ENCODE assay signal across 9 cellular contexts in genomic region chr1:151944110-151944858, GRCh38. TPM values are rescaled to one million over a fixed set of nuclear protein-coding genes. Genes with fewer than 3 reads are reported as not detected.
DNase-seq lines count a peak whose midpoint lies in the region; ATAC-seq and TF ChIP-seq lines count a peak whose summit lies in the region.
"Had no signal": no experiment of that assay in that cellular context is flagged by ENCODE, and none has a peak within 500 bp of the region (broad histone marks: within the 10 kb centered on the region; RNA-seq: fewer than 3 reads in every experiment).

No MANE protein-coding gene starts in this region.

- dilution Hi-C loops in IMR-90 (cut with HindIII; ENCODE audit: low sequenced_read_pairs, unreplicated experiment) = no loop called here

- peak overlapping the region; percentile 5 for H2AK5ac ChIP-seq in IMR-90 (ENCODE audit: low read depth, low read length)

- no peak for TF ChIP-seq RAD21 in IMR-90 (IDR thresholded peaks at IDR 0.05; ENCODE audit: low read length)

- H2BK20ac ChIP-seq in IMR-90 (ENCODE audit: low read depth, low read length) = no peak overlapping the region

- H3K14ac ChIP-seq in IMR-90 (replicated peaks; ENCODE audit: low read depth, low read length) = no peak overlapping the region

- H3K9me3 ChIP-seq in IMR-90 (ENCODE audit: control insufficient read depth, insufficient read depth, low read length) (no peaks in the 10 kb centered on the region), muscle layer of colon (ENCODE audit: low read length) (no peaks in the 10 kb centered on the region)

- H2BK5ac ChIP-seq in IMR-90 (ENCODE audit: low read depth, low read length, poor library complexity, severe bottlenecking) = no peak overlapping the region

- POLR2A ChIA-PET in IMR-90 (lab: Charles Lee; ENCODE audit: unreplicated experiment) = interaction anchor here (0.5 kb wide), 1 partner anchor 9 kb away, joined by 3 read pairs; no protein-coding TSS in a partner anchor

- in situ Hi-C loops in IMR-90 (cut with MboI; ENCODE audit: low sequenced_read_pairs) = no loop called here

- BruUV-seq in IMR-90 (replicated peaks; lab: Mats Ljungman, UMichigan) = no TSS peak

- TF ChIP-seq CTCF in 22Rv1 (IDR thresholded peaks at IDR 0.05) (no peak), IMR-90 (conservative IDR thresholded peaks at IDR 0.05; ENCODE audit: low read depth, low read length) (no peak)

- no peaks in the 10 kb centered on the region for H3K27me3 Mint-ChIP-seq in central memory CD8-positive, alpha-beta T cell
- no peaks in the 10 kb centered on the region for H3K27me3 Mint-ChIP-seq in activated T-helper 2 cell treated with anti-CD3 and anti-CD28 coated beads, Interferon-gamma antibody, Interleukin-2, Interleukin-4, amounts not matched to agents 10 μg/mL and 5 μg/mL and 100 μg/mL, durations not matched to agents 14 hours and 24 hours and 36 hours (ENCODE audit: low read depth)

- 52% methylated on average over 2 of the region's 7 CpGs; no CpG with 5 or more reads in 1 of the 2 experiments for WGBS in IMR-90 (ENCODE audit: extremely low coverage in 2 of 2, insufficient read length in 1 of 2), 2 experiments

- H3K36me3 Mint-ChIP-seq in central memory CD8-positive, alpha-beta T cell (ENCODE audit: insufficient read depth) = peaks cover 17% of the 10 kb centered on the region
- no peaks in the 10 kb centered on the region for H3K36me3 Mint-ChIP-seq in activated T-helper 2 cell treated with anti-CD3 and anti-CD28 coated beads, Interferon-gamma antibody, Interleukin-2, Interleukin-4, amounts not matched to agents 10 μg/mL and 5 μg/mL and 100 μg/mL, durations not matched to agents 14 hours and 24 hours and 36 hours (ENCODE audit: low read depth)

- H2BK15ac ChIP-seq in IMR-90 (ENCODE audit: low read depth, low read length) = no peak overlapping the region; the same call in 2 of the 3 replicates

- H4K8ac ChIP-seq in IMR-90 (ENCODE audit: low read depth in 2 of 2, low read length in 2 of 2) = no peak overlapping the region

- H3K9me1 ChIP-seq in IMR-90 (ENCODE audit: insufficient read depth, low read length) = peaks cover 13% of the 10 kb centered on the region

- H2BK120ac ChIP-seq in IMR-90 (ENCODE audit: low read depth, low read length) = peak overlapping the region; percentile 10; the same call in 1 of the 2 replicates

- H2AK9ac ChIP-seq in IMR-90 (replicated peaks; ENCODE audit: low read depth, low read length, poor library complexity) = peak overlapping the region; percentile 8

- DNase-seq in IMR-90 (no peak), NCI-H510A (lab: John Stamatoyannopoulos, UW) (no peak), NCI-H187 treated with DMSO at 0.1 percent for 48 hours (lab: John Stamatoyannopoulos, UW) (no peak)
- DNase-seq in central memory CD8-positive, alpha-beta T cell (ENCODE audit: low spot score in 2 of 2) = no peak
- DNase-seq in activated T-helper 2 cell treated with anti-CD3 and anti-CD28 coated beads, Interferon-gamma antibody, Interleukin-2, Interleukin-4, amounts not matched to agents 10 μg/mL and 5 μg/mL and 100 μg/mL, durations not matched to agents 14 hours and 24 hours and 36 hours (ENCODE audit: low spot score) = no peak
- DNase-seq: posterior cingulate gyrus had no signal

- TF ChIP-seq POLR2A in IMR-90 (IDR thresholded peaks at IDR 0.05; ENCODE audit: low read depth, low read length) = no peak

- no peak overlapping the region for H2AFZ ChIP-seq in IMR-90 (replicated peaks; ENCODE audit: low read length, poor library complexity)

- no peaks in the 10 kb centered on the region for H3K79me1 ChIP-seq in IMR-90 (ENCODE audit: low read depth in 1 of 2, low read length in 2 of 2)

- H3K27ac ChIP-seq in 22Rv1 (peak overlapping the region; percentile 86), IMR-90 (ENCODE audit: insufficient read depth, low read length) (no peak overlapping the region), muscle layer of colon (ENCODE audit: low read depth, low read length) (peak overlapping the region; percentile 15)

- H3K4me1 ChIP-seq in IMR-90 (ENCODE audit: control insufficient read depth, insufficient read depth, low read length) = peaks cover 6% of the 10 kb centered on the region
- peaks cover 50% of the 10 kb centered on the region for H3K4me1 ChIP-seq in muscle layer of colon (ENCODE audit: insufficient read depth, low read length)

- no peak overlapping the region for H4K5ac ChIP-seq in IMR-90 (ENCODE audit: low read depth, low read length)

- H3K56ac ChIP-seq in IMR-90 (ENCODE audit: extremely low read depth, insufficient read depth, low read length) = no peak overlapping the region

- H3K27ac Mint-ChIP-seq in central memory CD8-positive, alpha-beta T cell (ENCODE audit: low read depth) = peak overlapping the region; percentile 97
- no peak overlapping the region for H3K27ac Mint-ChIP-seq in activated T-helper 2 cell treated with anti-CD3 and anti-CD28 coated beads, Interferon-gamma antibody, Interleukin-2, Interleukin-4, amounts not matched to agents 10 μg/mL and 5 μg/mL and 100 μg/mL, durations not matched to agents 14 hours and 24 hours and 36 hours

- intact Hi-C loops in IMR-90 (cut with micrococcal nuclease) = no loop called here
- intact Hi-C loops in activated T-helper 2 cell treated with anti-CD3 and anti-CD28 coated beads, Interferon-gamma antibody, Interleukin-2, Interleukin-4, amounts not matched to agents 10 μg/mL and 5 μg/mL and 100 μg/mL, durations not matched to agents 14 hours and 24 hours and 36 hours (cut with micrococcal nuclease) = loop anchor here (10.0 kb wide), 1 partner anchor 241 kb away; no protein-coding TSS in a partner anchor

- H3K23ac ChIP-seq in IMR-90 (ENCODE audit: low read depth, low read length) = 0 out of 2 replicates have a peak overlapping the region, but pooled peaks have one; percentile 4

- peaks cover 33% of the 10 kb centered on the region for H3K4me1 Mint-ChIP-seq in central memory CD8-positive, alpha-beta T cell
- peaks cover 34% of the 10 kb centered on the region for H3K4me1 Mint-ChIP-seq in activated T-helper 2 cell treated with anti-CD3 and anti-CD28 coated beads, Interferon-gamma antibody, Interleukin-2, Interleukin-4, amounts not matched to agents 10 μg/mL and 5 μg/mL and 100 μg/mL, durations not matched to agents 14 hours and 24 hours and 36 hours (ENCODE audit: low read depth)

- no peak overlapping the region for H3K4me2 ChIP-seq in IMR-90 (ENCODE audit: low read depth, low read length)

- H3K36me3 ChIP-seq in IMR-90 (ENCODE audit: control insufficient read depth, insufficient read depth, low read length) = no peaks in the 10 kb centered on the region
- H3K36me3 ChIP-seq in muscle layer of colon (ENCODE audit: insufficient read depth, low read length) = no peaks in the 10 kb centered on the region

- H3K27me3 ChIP-seq in IMR-90 (ENCODE audit: control insufficient read depth, insufficient read depth, low read length) (no peaks in the 10 kb centered on the region), muscle layer of colon (ENCODE audit: control insufficient read depth in 1 of 2, insufficient read depth in 2 of 2, low read length in 2 of 2) (no peaks in the 10 kb centered on the region)

- H3K18ac ChIP-seq in IMR-90 (ENCODE audit: low read depth, low read length) = no peak overlapping the region

- ATAC-seq in IMR-90 (ENCODE audit: low read depth) = no peak
- no peak for ATAC-seq in central memory CD8-positive, alpha-beta T cell (replicated peaks; ENCODE audit: extremely low read depth, poor library complexity, severe bottlenecking)
- no peak for ATAC-seq in GM21381 (IDR thresholded peaks at IDR 0.05; ENCODE audit: unreplicated experiment)

- H3K4me3 ChIP-seq in IMR-90 (ENCODE audit: insufficient read depth, low read depth, low read length) (no peak overlapping the region), muscle layer of colon (ENCODE audit: low read depth in 1 of 2, low read length in 2 of 2) (no peak overlapping the region)

- H4K20me1 ChIP-seq in IMR-90 (ENCODE audit: insufficient read depth, low read length) = no peaks in the 10 kb centered on the region

- no peak overlapping the region for H4K91ac ChIP-seq in IMR-90 (ENCODE audit: insufficient read depth, low read depth, low read length)

- no peaks in the 10 kb centered on the region for H3K9me3 Mint-ChIP-seq in central memory CD8-positive, alpha-beta T cell
- H3K9me3 Mint-ChIP-seq in activated T-helper 2 cell treated with anti-CD3 and anti-CD28 coated beads, Interferon-gamma antibody, Interleukin-2, Interleukin-4, amounts not matched to agents 10 μg/mL and 5 μg/mL and 100 μg/mL, durations not matched to agents 14 hours and 24 hours and 36 hours = no peaks in the 10 kb centered on the region

- H3K9ac ChIP-seq in IMR-90 (ENCODE audit: low read depth, low read length) (no peak overlapping the region), muscle layer of colon (ENCODE audit: low read length) (no peak overlapping the region)

- CTCF ChIA-PET in IMR-90 (lab: Yijun Ruan, JAX) = interaction anchor here (1.1 kb wide), 1 partner anchor 56 kb away, joined by 3 read pairs; no protein-coding TSS in a partner anchor

- no peak overlapping the region for H3K4ac ChIP-seq in IMR-90 (ENCODE audit: low read depth, low read length)

- no peak overlapping the region for H3K4me3 Mint-ChIP-seq in central memory CD8-positive, alpha-beta T cell
- H3K4me3 Mint-ChIP-seq in activated T-helper 2 cell treated with anti-CD3 and anti-CD28 coated beads, Interferon-gamma antibody, Interleukin-2, Interleukin-4, amounts not matched to agents 10 μg/mL and 5 μg/mL and 100 μg/mL, durations not matched to agents 14 hours and 24 hours and 36 hours (ENCODE audit: low read depth) = no peak overlapping the region

TF ChIP-seq in IMR-90, 13 proteins besides CTCF, POLR2A, EP300 and RAD21 (continues in another document):
- TF ChIP-seq BHLHE40 (IDR thresholded peaks at IDR 0.05; ENCODE audit: low read depth, low read length) = no peak
- TF ChIP-seq SMC3 (IDR thresholded peaks at IDR 0.05; ENCODE audit: low read depth, low read length) = no peak
- TF ChIP-seq MXI1 (IDR thresholded peaks at IDR 0.05; ENCODE audit: borderline replicate concordance, low read depth, low read length) = no peak

RNA-seq across cellular contexts. Expression of gene THEM4, which starts 35.0 kb away (rescaled TPM):
- 7.3 and 8.3 TPM in 2 replicates for total RNA-seq in IMR-90 (2012; rRNA removed)
- 12.2 and 15.7 TPM in 2 replicates for polyA plus RNA-seq in IMR-90 (2012; rRNA removed)
- 5.9 and 6.6 TPM in 2 replicates for polyA plus RNA-seq in IMR-90 (2012; cell fraction: cytosol; rRNA removed)
- 4.0 and 16.7 TPM in 2 replicates for polyA plus RNA-seq in IMR-90 (2012; cell fraction: nucleus; rRNA removed; ENCODE audit: low replicate concordance)
- total RNA-seq in activated T-helper 2 cell treated with anti-CD3 and anti-CD28 coated beads, Interferon-gamma antibody, Interleukin-2, Interleukin-4, amounts not matched to agents 10 μg/mL and 5 μg/mL and 100 μg/mL, durations not matched to agents 14 hours and 24 hours and 36 hours = 27.2 and 28.0 TPM in 2 replicates

RNA-seq across cellular contexts. Expression of gene S100A10, which starts 49.4 kb away (rescaled TPM):
- 77.2 and 86.0 TPM in 2 replicates for total RNA-seq in IMR-90 (2012; rRNA removed)
- 223 and 277 TPM in 2 replicates for polyA plus RNA-seq in IMR-90 (2012; rRNA removed)
- polyA plus RNA-seq in IMR-90 (2012; cell fraction: cytosol; rRNA removed) = 119 and 149 TPM in 2 replicates
- polyA plus RNA-seq in IMR-90 (2012; cell fraction: nucleus; rRNA removed; ENCODE audit: low replicate concordance) = 18.1 and 82.0 TPM in 2 replicates
- total RNA-seq in activated T-helper 2 cell treated with anti-CD3 and anti-CD28 coated beads, Interferon-gamma antibody, Interleukin-2, Interleukin-4, amounts not matched to agents 10 μg/mL and 5 μg/mL and 100 μg/mL, durations not matched to agents 14 hours and 24 hours and 36 hours = 145 and 160 TPM in 2 replicates
